In genomic region chr1:227358079-227358358, GRCh38 we compare ENCODE assay signal across 15 cellular contexts. TPM values are rescaled to one million over a fixed set of nuclear protein-coding genes. Genes with fewer than 3 reads are reported as not detected.
DNase-seq lines count a peak whose midpoint lies in the region; ATAC-seq and TF ChIP-seq lines count a peak whose summit lies in the region.
"Had no signal": no experiment of that assay in that cellular context is flagged by ENCODE, and none has a peak within 500 bp of the region (broad histone marks: within the 10 kb centered on the region; RNA-seq: fewer than 3 reads in every experiment).

No MANE protein-coding gene starts in this region.

- TF ChIP-seq EP300 in upper lobe of left lung (IDR thresholded peaks at IDR 0.05) = no peak

- DNase-seq in right atrium auricular region (ENCODE audit: low spot score) (no peak), left cardiac atrium (no peak), adrenal gland (no peak), lower lobe of right lung (no peak), upper lobe of left lung (no peak), NCI-H146 (lab: John Stamatoyannopoulos, UW) (no peak), RPMI8226 (no peak), DMS153 treated with DMSO at 0.1 percent for 48 hours (lab: John Stamatoyannopoulos, UW; ENCODE audit: unreplicated experiment) (no peak)
- DNase-seq: activated CD4-positive, alpha-beta T cell treated with anti-CD3 and anti-CD28 coated beads, Interleukin-2, amount 50 U/mL, for 4 hours; activated T-cell treated with anti-CD3 and anti-CD28 coated beads, Interleukin-2, amount 50 U/mL, for 1 hour; effector CD4-positive, alpha-beta T cell; GDM1; NCI-H1417 treated with DMSO at 0.1 percent for 48 hours had no signal

- H3K4me3 ChIP-seq in right atrium auricular region (no peak overlapping the region), adrenal gland (no peak overlapping the region), lower lobe of right lung (no peak overlapping the region), upper lobe of left lung (no peak overlapping the region)

- H3K9me3 ChIP-seq in right atrium auricular region (no peaks in the 10 kb centered on the region), adrenal gland (replicated peaks in 1 of 3) (no peaks in the 10 kb centered on the region), lower lobe of right lung (no peaks in the 10 kb centered on the region), upper lobe of left lung (no peaks in the 10 kb centered on the region)
- H3K9me3 ChIP-seq: neutrophil had no signal

- TF ChIP-seq CTCF in right atrium auricular region (IDR thresholded peaks at IDR 0.05) (no peak), adrenal gland (IDR thresholded peaks at IDR 0.05) (no peak), lower lobe of right lung (IDR thresholded peaks at IDR 0.05) (no peak), upper lobe of left lung (IDR thresholded peaks at IDR 0.05) (no peak)

- H3K27ac ChIP-seq in right atrium auricular region (peak overlapping the region; percentile 64 to 68), adrenal gland (peak overlapping the region; percentile 15 to 88 (median 62)), lower lobe of right lung (peak overlapping the region; percentile 59), upper lobe of left lung (peak overlapping the region; percentile 63 to 85 (median 70))
- H3K27ac ChIP-seq: neutrophil had no signal

- no peaks in the 10 kb centered on the region for H3K36me3 ChIP-seq in right atrium auricular region
- H3K36me3 ChIP-seq in adrenal gland (replicated peaks in 1 of 2) = no peaks in the 10 kb centered on the region
- H3K36me3 ChIP-seq in lower lobe of right lung = no peaks in the 10 kb centered on the region
- no peaks in the 10 kb centered on the region for H3K36me3 ChIP-seq in upper lobe of left lung
- H3K36me3 ChIP-seq: neutrophil had no signal

- H3K27me3 ChIP-seq in right atrium auricular region (no peaks in the 10 kb centered on the region), adrenal gland (no peaks in the 10 kb centered on the region), lower lobe of right lung (ENCODE audit: low read depth) (no peaks in the 10 kb centered on the region), upper lobe of left lung (no peaks in the 10 kb centered on the region)
- H3K27me3 ChIP-seq: neutrophil had no signal

- intact Hi-C loops in left cardiac atrium (cut with DNase I) = no loop called here
- intact Hi-C loops in adrenal gland (cut with DNase I) = no loop called here
- intact Hi-C loops in lower lobe of right lung (cut with DNase I) = no loop called here

- H3K4me1 ChIP-seq in right atrium auricular region = peaks cover 0 to 23% of the 10 kb centered on the region in 2 donors
- peaks cover 14 to 17% of the 10 kb centered on the region in 2 donors for H3K4me1 ChIP-seq in adrenal gland (replicated peaks in 1 of 2)
- H3K4me1 ChIP-seq in lower lobe of right lung = peaks cover 17% of the 10 kb centered on the region
- peaks cover 11 to 17% (median 14%) of the 10 kb centered on the region in 4 donors for H3K4me1 ChIP-seq in upper lobe of left lung

- ATAC-seq in left cardiac atrium = no peak
- no peak for ATAC-seq in lower lobe of right lung
- no peak for ATAC-seq in upper lobe of left lung (ENCODE audit: low FRiP score in 2 of 2)
- ATAC-seq: stimulated activated effector memory CD8-positive, alpha-beta T cell treated with anti-CD3 and anti-CD28 coated beads, Interleukin-12 subunit alpha, Interleukin-12 subunit beta, amount 100 ng/mL, for 72 hours had no signal

- WGBS in adrenal gland, 4 donors = 93 to 97% (median 94%) methylated on average over 5 of the region's 5 CpGs
- WGBS in upper lobe of left lung, 2 donors = 93 to 99% methylated on average over 5 of the region's 5 CpGs

- TF ChIP-seq POLR2A in adrenal gland (IDR thresholded peaks at IDR 0.05) = no peak
- no peak for TF ChIP-seq POLR2A in upper lobe of left lung (IDR thresholded peaks at IDR 0.05)

RNA-seq across cellular contexts. Expression of gene CDC42BPA, which starts 39.7 kb away (rescaled TPM):
- total RNA-seq in right atrium auricular region = 10 to 100 TPM; 26.0 to 32.0 TPM
- total RNA-seq in left cardiac atrium = 10 to 100 TPM; 35.3 to 41.0 TPM
- total RNA-seq in adrenal gland = 10 to 100 TPM; 32.8 to 73.8 (median 42.6) TPM
- 10 to 100 TPM in 2 of 3 donors, 1 to 10 TPM in 1; 7.4 to 21.7 (median 14.1) TPM for polyA plus RNA-seq in adrenal gland
- total RNA-seq in lower lobe of right lung = 40.3 TPM
- total RNA-seq in upper lobe of left lung = 10 to 100 TPM; 27.8 to 76.1 (median 33.1) TPM
